Comparison of ENCODE assay signal across 1 cellular context in the genomic region with DNA sequence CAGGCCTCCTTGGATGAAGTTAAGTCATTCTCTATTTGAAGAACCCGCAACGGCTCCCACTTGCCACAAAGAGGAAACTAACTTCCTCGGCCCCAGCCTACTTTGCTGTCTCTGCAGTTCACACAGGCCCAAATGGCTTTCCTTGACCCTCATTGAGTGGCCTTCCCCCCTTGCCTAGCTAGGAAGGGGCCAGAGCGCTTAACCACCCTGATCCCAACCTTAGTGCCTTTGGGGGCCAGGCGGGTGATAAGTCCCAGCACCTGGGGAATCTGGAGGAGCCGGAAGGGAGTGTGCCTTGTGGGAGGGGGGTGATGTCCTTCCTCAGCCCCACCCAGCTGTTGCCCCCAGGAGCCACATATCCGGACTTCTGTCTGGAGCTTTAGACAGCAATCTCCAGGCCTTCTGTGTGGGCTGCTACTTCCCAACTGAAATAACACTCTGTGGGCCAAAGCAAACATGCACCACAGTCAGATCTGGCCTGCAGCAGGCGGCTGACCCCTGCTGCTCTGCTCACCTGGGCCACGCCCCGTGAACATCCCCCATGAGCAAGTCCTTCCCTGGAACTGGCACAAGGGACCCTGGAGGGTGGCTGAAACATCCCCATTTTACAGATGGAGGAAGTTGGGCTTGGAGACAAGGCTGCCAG.
TF ChIP-seq lines count a peak whose summit lies in the region.

No MANE protein-coding gene starts in this region.

TF ChIP-seq in IMR-90, 13 proteins besides CTCF, POLR2A, EP300 and RAD21:
- TF ChIP-seq CEBPB (IDR thresholded peaks at IDR 0.05; ENCODE audit: low read depth, low read length) (no peak), MXI1 (IDR thresholded peaks at IDR 0.05; ENCODE audit: borderline replicate concordance, low read depth, low read length) (no peak), FOS (IDR thresholded peaks at IDR 0.05; ENCODE audit: low read depth, low read length) (no peak), BHLHE40 (IDR thresholded peaks at IDR 0.05; ENCODE audit: low read depth, low read length) (no peak), RFX5 (IDR thresholded peaks at IDR 0.05; ENCODE audit: low read depth, low read length) (no peak), MAZ (IDR thresholded peaks at IDR 0.05; ENCODE audit: borderline replicate concordance, low read depth, low read length) (no peak), NFE2L2 (IDR thresholded peaks at IDR 0.05; ENCODE audit: low read depth, low read length) (no peak), RCOR1 (IDR thresholded peaks at IDR 0.05; ENCODE audit: insufficient replicate concordance, low read length) (no peak), CHD1 (IDR thresholded peaks at IDR 0.05; ENCODE audit: low read depth, low read length) (no peak), SMC3 (IDR thresholded peaks at IDR 0.05; ENCODE audit: low read depth, low read length) (no peak), MAFK (IDR thresholded peaks at IDR 0.05; ENCODE audit: low read depth, low read length) (no peak)
- TF ChIP-seq, protein P1, sequence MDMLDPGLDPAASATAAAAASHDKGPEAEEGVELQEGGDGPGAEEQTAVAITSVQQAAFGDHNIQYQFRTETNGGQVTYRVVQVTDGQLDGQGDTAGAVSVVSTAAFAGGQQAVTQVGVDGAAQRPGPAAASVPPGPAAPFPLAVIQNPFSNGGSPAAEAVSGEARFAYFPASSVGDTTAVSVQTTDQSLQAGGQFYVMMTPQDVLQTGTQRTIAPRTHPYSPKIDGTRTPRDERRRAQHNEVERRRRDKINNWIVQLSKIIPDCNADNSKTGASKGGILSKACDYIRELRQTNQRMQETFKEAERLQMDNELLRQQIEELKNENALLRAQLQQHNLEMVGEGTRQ (IDR thresholded peaks at IDR 0.05; ENCODE audit: low read depth, low read length) = no peak
- TF ChIP-seq, protein P2, sequence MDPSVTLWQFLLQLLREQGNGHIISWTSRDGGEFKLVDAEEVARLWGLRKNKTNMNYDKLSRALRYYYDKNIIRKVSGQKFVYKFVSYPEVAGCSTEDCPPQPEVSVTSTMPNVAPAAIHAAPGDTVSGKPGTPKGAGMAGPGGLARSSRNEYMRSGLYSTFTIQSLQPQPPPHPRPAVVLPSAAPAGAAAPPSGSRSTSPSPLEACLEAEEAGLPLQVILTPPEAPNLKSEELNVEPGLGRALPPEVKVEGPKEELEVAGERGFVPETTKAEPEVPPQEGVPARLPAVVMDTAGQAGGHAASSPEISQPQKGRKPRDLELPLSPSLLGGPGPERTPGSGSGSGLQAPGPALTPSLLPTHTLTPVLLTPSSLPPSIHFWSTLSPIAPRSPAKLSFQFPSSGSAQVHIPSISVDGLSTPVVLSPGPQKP (IDR thresholded peaks at IDR 0.05; ENCODE audit: borderline replicate concordance, low read depth, low read length) = no peak
